Comparison of ENCODE assay signal across 27 cellular contexts in the genomic region with DNA sequence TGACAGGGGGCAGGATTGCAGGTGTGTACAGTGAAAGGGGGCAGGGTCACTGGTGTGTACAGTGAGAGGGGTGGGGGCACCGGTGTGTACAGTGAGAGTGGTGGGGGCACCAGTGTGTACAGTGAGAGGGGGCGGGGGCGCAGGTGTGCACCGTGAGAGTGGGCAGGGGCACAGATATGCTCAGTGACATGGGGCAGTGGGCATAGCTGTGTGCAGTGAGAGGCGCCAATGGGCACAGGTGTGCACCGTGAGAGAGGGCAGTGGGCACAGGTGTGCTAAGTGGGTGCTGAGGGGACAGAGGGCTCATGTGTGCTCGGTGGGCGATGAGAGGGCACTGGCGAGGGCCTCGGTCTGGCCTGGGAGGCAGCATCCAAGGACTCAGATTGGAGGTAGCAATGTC.
"Had no signal": no experiment of that assay in that cellular context is flagged by ENCODE, and none has a peak within 500 bp of the region (broad histone marks: within the 10 kb centered on the region; RNA-seq: fewer than 3 reads in every experiment).

No MANE protein-coding gene starts in this region.

- H3K27ac Mint-ChIP-seq: activated B cell treated with CpG ODN at 0.5 μM for 24 hours; activated CD4-positive, alpha-beta T cell treated with anti-CD3 and anti-CD28 coated beads, Interleukin-2, amount 10 ng/mL, durations not matched to agents 24 days and 14 days; activated CD8-positive, alpha-beta memory T cell treated with anti-CD3 and anti-CD28 coated beads, Interleukin-2, amount 10 ng/mL, durations not matched to agents 7 days and 5 days; activated naive CD8-positive, alpha-beta T cell treated with anti-CD3 and anti-CD28 coated beads, Interleukin-2, amount 50 U/mL, for 24 hours; activated T-cell treated with anti-CD3 and anti-CD28 coated beads, Interleukin-2, amount 50 U/mL, for 24 hours; activated T-helper 1 cell treated with anti-CD3 and anti-CD28 coated beads, Interleukin-12 subunit alpha, Interleukin-12 subunit beta, Interleukin-2, Interleukin-4 antibody, amounts not matched to agents 30 ng/mL and 10 ng/mL and 1 ng/mL, durations not matched to agents 14 hours and 24 hours and 36 hours; T-helper 1 cell treated with Interleukin-12 subunit alpha and Interleukin-12 subunit beta and Interleukin-4 antibody, amounts not matched to agents 30 μg/mL and 1 μg/mL, for 36 hours had no signal

- DNase-seq: activated B cell treated with CpG ODN at 0.5 μM for 24 hours; activated CD4-positive, alpha-beta T cell treated with anti-CD3 and anti-CD28 coated beads for 1 hour; activated CD4-positive, alpha-beta T cell treated with anti-CD3 and anti-CD28 coated beads, Interleukin-2, amount 10 ng/mL, durations not matched to agents 24 days and 14 days; activated CD4-positive, alpha-beta T cell treated with anti-CD3 and anti-CD28 coated beads, Interleukin-2, amount 50 U/mL, for 48 hours; activated CD8-positive, alpha-beta memory T cell treated with anti-CD3 and anti-CD28 coated beads, Interleukin-2, amount 10 ng/mL, durations not matched to agents 7 days and 5 days; activated effector memory CD4-positive, alpha-beta T cell treated with Interleukin-2 at 50 U/mL for 16 hours; activated naive CD4-positive, alpha-beta T cell treated with Interleukin-2 at 50 U/mL for 16 hours; activated naive CD8-positive, alpha-beta T cell treated with anti-CD3 and anti-CD28 coated beads, Interleukin-2, amount 50 U/mL, for 24 hours; activated T-cell treated with anti-CD3 and anti-CD28 coated beads, Interleukin-2, amount 50 U/mL, for 24 hours; amniotic stem cell; body of pancreas; Kasumi-1; KBM-7; NCI-H146; NCI-H187 treated with DMSO at 0.1 percent for 48 hours; NCI-H2171 treated with DMSO at 0.1 percent for 48 hours; NCI-H226; NCI-H526; NCI-H82; NK-92 treated with Interleukin-12 subunit alpha and Interleukin-12 subunit beta, amount 100 ng/mL, for 24 hours; PC-3; SHP77 had no signal

- H3K27me3 Mint-ChIP-seq: activated CD4-positive, alpha-beta T cell treated with anti-CD3 and anti-CD28 coated beads, Interleukin-2, amount 10 ng/mL, durations not matched to agents 24 days and 14 days; activated T-cell treated with anti-CD3 and anti-CD28 coated beads, Interleukin-2, amount 50 U/mL, for 24 hours; central memory CD8-positive, alpha-beta T cell had no signal

- H3K4me3 Mint-ChIP-seq: activated B cell treated with CpG ODN at 0.5 μM for 24 hours; activated CD4-positive, alpha-beta T cell treated with anti-CD3 and anti-CD28 coated beads, Interleukin-2, amount 10 ng/mL, durations not matched to agents 24 days and 14 days; activated CD8-positive, alpha-beta memory T cell treated with anti-CD3 and anti-CD28 coated beads, Interleukin-2, amount 10 ng/mL, durations not matched to agents 7 days and 5 days; activated naive CD8-positive, alpha-beta T cell treated with anti-CD3 and anti-CD28 coated beads, Interleukin-2, amount 50 U/mL, for 24 hours; activated T-cell treated with anti-CD3 and anti-CD28 coated beads, Interleukin-2, amount 50 U/mL, for 24 hours; activated T-helper 1 cell treated with anti-CD3 and anti-CD28 coated beads, Interleukin-12 subunit alpha, Interleukin-12 subunit beta, Interleukin-2, Interleukin-4 antibody, amounts not matched to agents 30 ng/mL and 10 ng/mL and 1 ng/mL, durations not matched to agents 14 hours and 24 hours and 36 hours; central memory CD8-positive, alpha-beta T cell; T-helper 1 cell treated with Interleukin-12 subunit alpha and Interleukin-12 subunit beta and Interleukin-4 antibody, amounts not matched to agents 30 μg/mL and 1 μg/mL, for 36 hours had no signal

- H3K4me1 Mint-ChIP-seq: activated B cell treated with CpG ODN at 0.5 μM for 24 hours; activated CD4-positive, alpha-beta T cell treated with anti-CD3 and anti-CD28 coated beads, Interleukin-2, amount 10 ng/mL, durations not matched to agents 24 days and 14 days; activated CD8-positive, alpha-beta memory T cell treated with anti-CD3 and anti-CD28 coated beads, Interleukin-2, amount 10 ng/mL, durations not matched to agents 7 days and 5 days; activated naive CD8-positive, alpha-beta T cell treated with anti-CD3 and anti-CD28 coated beads, Interleukin-2, amount 50 U/mL, for 24 hours; central memory CD8-positive, alpha-beta T cell had no signal

- H3K9me3 Mint-ChIP-seq: activated B cell treated with CpG ODN at 0.5 μM for 24 hours; activated CD4-positive, alpha-beta T cell treated with anti-CD3 and anti-CD28 coated beads, Interleukin-2, amount 10 ng/mL, durations not matched to agents 24 days and 14 days; activated naive CD4-positive, alpha-beta T cell treated with anti-CD3 and anti-CD28 coated beads, Interleukin-2, amount 50 U/mL, for 72 hours; activated naive CD8-positive, alpha-beta T cell treated with anti-CD3 and anti-CD28 coated beads, Interleukin-2, amount 50 U/mL, for 24 hours; activated T-cell treated with anti-CD3 and anti-CD28 coated beads, Interleukin-2, amount 50 U/mL, for 24 hours; activated T-helper 1 cell treated with anti-CD3 and anti-CD28 coated beads, Interleukin-12 subunit alpha, Interleukin-12 subunit beta, Interleukin-2, Interleukin-4 antibody, amounts not matched to agents 30 ng/mL and 10 ng/mL and 1 ng/mL, durations not matched to agents 14 hours and 24 hours and 36 hours; central memory CD8-positive, alpha-beta T cell; T-helper 1 cell treated with Interleukin-12 subunit alpha and Interleukin-12 subunit beta and Interleukin-4 antibody, amounts not matched to agents 30 μg/mL and 1 μg/mL, for 36 hours had no signal

- H3K36me3 Mint-ChIP-seq: activated CD8-positive, alpha-beta memory T cell treated with anti-CD3 and anti-CD28 coated beads, Interleukin-2, amount 10 ng/mL, durations not matched to agents 7 days and 5 days; activated naive CD4-positive, alpha-beta T cell treated with anti-CD3 and anti-CD28 coated beads, Interleukin-2, amount 50 U/mL, for 72 hours had no signal

- ATAC-seq: activated CD8-positive, alpha-beta memory T cell treated with anti-CD3 and anti-CD28 coated beads, Interleukin-2, amount 10 ng/mL, durations not matched to agents 7 days and 5 days; activated naive CD4-positive, alpha-beta T cell treated with anti-CD3 and anti-CD28 coated beads, Interleukin-2, amount 50 U/mL, for 72 hours; activated naive CD8-positive, alpha-beta T cell treated with anti-CD3 and anti-CD28 coated beads, Interleukin-2, amount 50 U/mL, for 24 hours; body of pancreas; PC-3; SK-N-SH treated with all-trans-retinoic acid at 6 μM for 48 hours had no signal
